Comparison of ENCODE assay signal across 13 cellular contexts in the genomic region with DNA sequence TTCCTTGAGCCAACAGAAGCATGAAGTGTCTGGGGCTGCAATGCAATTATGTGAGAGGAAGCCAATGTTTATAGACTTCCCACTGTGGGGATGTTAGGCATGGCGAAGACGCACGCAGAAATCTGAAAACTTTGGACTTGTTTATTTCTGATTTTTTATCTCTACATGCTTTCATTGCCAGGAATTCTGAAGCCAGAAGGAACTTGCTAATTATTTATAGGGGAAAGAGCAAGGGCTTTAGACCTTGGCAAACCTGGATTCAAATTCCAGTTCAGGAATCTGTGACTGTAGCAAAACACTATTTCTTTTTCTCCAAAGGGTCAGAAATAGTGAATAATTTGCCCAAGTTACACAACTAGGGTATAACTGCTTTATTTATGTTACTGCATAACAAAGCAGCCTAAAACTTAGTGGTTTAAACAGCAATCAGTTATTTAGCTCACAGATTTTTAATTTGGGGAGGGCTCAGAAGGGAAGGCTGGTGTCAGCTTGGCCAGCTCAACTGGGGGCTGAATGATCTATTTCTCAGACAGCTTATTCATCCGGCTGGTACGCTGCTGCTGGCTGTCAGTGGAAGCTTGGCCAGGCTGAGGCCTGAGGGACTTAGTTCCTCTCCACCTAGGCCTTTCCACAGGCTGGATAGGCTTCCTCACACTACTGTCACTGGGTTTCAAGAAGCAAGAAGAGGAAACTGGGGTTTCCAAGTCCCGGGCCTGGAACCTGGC. TPM values are rescaled to one million over a fixed set of nuclear protein-coding genes. Genes with fewer than 3 reads are reported as not detected.
DNase-seq lines count a peak whose midpoint lies in the region; ATAC-seq lines count a peak whose summit lies in the region.
"Had no signal": no experiment of that assay in that cellular context is flagged by ENCODE, and none has a peak within 500 bp of the region (broad histone marks: within the 10 kb centered on the region; RNA-seq: fewer than 3 reads in every experiment).

No MANE protein-coding gene starts in this region.

- no peaks in the 10 kb centered on the region for H3K27me3 ChIP-seq in adipocyte (replicated peaks; ENCODE audit: control insufficient read depth, insufficient read depth, low read length)
- H3K27me3 ChIP-seq: breast epithelium, SJCRH30 had no signal

- no peak overlapping the region for H3K4me3 ChIP-seq in adipocyte (ENCODE audit: low read length)
- H3K4me3 ChIP-seq: breast epithelium, SJCRH30 had no signal

- no peaks in the 10 kb centered on the region for H3K36me3 ChIP-seq in adipocyte (ENCODE audit: control insufficient read depth, insufficient read depth, low read length, severe bottlenecking)
- H3K36me3 ChIP-seq: breast epithelium, SJCRH30 had no signal

- DNase-seq in GM03348 (ENCODE audit: low spot score) (peak; percentile 42), adipocyte (ENCODE audit: low read depth) (no peak), iris pigment epithelial cell (ENCODE audit: low read depth) (peak; percentile 20), sciatic nerve (ENCODE audit: low spot score) (no peak), DMS 273 (lab: John Stamatoyannopoulos, UW; ENCODE audit: unreplicated experiment) (no peak), iPS-NIHi7 (ENCODE audit: extremely low spot score) (no peak), activated gamma-delta T cell treated with Interleukin-2 at 50 U/mL for 16 hours (no peak)
- DNase-seq: activated CD4-positive, alpha-beta T cell treated with anti-CD3 and anti-CD28 coated beads for 1 hour; NCI-H1417; SJCRH30 had no signal

- no peaks in the 10 kb centered on the region for H3K9me3 ChIP-seq in adipocyte (ENCODE audit: control insufficient read depth, low read length)
- H3K9me3 ChIP-seq: breast epithelium, SJCRH30 had no signal

- intact Hi-C loops in sciatic nerve (cut with DNase I) = no loop called here

- ATAC-seq in sciatic nerve (peak; percentile 34), GM19397 (IDR thresholded peaks at IDR 0.05; ENCODE audit: unreplicated experiment) (no peak)

- H3K9ac ChIP-seq in adipocyte (ENCODE audit: low read length) = peak overlapping the region; percentile 47

- peaks cover 39% of the 10 kb centered on the region for H3K4me1 ChIP-seq in adipocyte (ENCODE audit: control insufficient read depth, insufficient read depth, low read length)
- H3K4me1 ChIP-seq: breast epithelium had no signal

RNA-seq across cellular contexts. Expression of gene OR6Q1, which starts 1.9 kb away (rescaled TPM):
- total RNA-seq in sciatic nerve = not detected
- total RNA-seq: breast epithelium, myocyte, SJCRH30 had no signal

RNA-seq across cellular contexts. Expression of gene OR9Q1, which starts 5.2 kb away (rescaled TPM):
- not detected for total RNA-seq in sciatic nerve
- total RNA-seq: breast epithelium, myocyte, SJCRH30 had no signal

Comparison
In these comparisons a context has a peak if more than half of its experiments do, and no peak if none do; other contexts are left out.
1. DNase-seq: peak in GM03348 (single experiment) and iris pigment epithelial cell (single experiment); none in adipocyte (single experiment), sciatic nerve (single experiment), DMS 273 (single experiment), iPS-NIHi7 (single experiment) and activated gamma-delta T cell treated with Interleukin-2 at 50 U/mL for 16 hours (single experiment).